In the genomic region with DNA sequence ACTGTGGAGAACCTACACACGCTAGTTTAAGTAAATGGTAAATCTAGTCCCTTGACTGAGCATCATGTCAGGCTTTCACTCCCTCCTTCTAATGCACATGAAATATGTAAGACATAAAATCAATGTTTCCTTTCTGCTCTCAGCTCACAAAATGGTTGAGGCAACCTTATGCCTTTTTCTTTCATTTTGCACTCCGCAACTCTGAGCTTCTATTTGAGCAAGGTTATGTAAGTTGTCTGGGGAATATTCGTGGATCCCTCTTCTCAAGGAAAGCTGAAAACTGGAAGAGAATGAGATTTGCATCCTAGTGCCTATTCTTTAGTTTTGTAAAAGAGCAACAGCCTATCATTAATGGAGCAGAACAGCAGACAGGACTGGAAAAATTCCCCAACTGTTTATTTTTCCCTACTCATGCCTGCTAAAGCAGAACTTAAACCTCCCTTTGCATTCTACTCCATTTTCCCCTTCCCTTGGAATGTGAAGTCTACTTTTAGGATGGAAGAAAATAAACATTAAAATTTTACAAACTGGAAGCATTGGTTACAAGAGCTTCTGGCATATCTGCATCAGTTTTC, we compare ENCODE assay signal across 19 cellular contexts.
DNase-seq lines count a peak whose midpoint lies in the region; ATAC-seq and TF ChIP-seq lines count a peak whose summit lies in the region.
"Had no signal": no experiment of that assay in that cellular context is flagged by ENCODE, and none has a peak within 500 bp of the region (broad histone marks: within the 10 kb centered on the region; RNA-seq: fewer than 3 reads in every experiment).

No MANE protein-coding gene starts in this region.

- H3K4me2 ChIP-seq in osteoblast (ENCODE audit: insufficient read depth, low read length): peak overlapping the region; percentile 68

- H3K9me3 ChIP-seq in gastroesophageal sphincter: peaks cover 0 to 6% (median 0%) of the 10 kb centered on the region in 3 donors
- H3K9me3 ChIP-seq in osteoblast (ENCODE audit: low read depth, low read length): no peaks in the 10 kb centered on the region
- H3K9me3 ChIP-seq in Caco-2: no peaks in the 10 kb centered on the region

- peak overlapping the region; percentile 86 for H2AFZ ChIP-seq in osteoblast (ENCODE audit: low read length)

- POLR2A ChIA-PET in Caco-2 (lab: Charles Lee): interaction anchor here (1.1 kb wide), 1 partner anchor 417 kb away, joined by 3 read pairs; the partner anchor contains the start of gene SESN3

- ATAC-seq in gastroesophageal sphincter: no peak
- ATAC-seq in HG03025 (IDR thresholded peaks at IDR 0.05; ENCODE audit: low FRiP score, unreplicated experiment): no peak
- ATAC-seq: effector memory CD8-positive, alpha-beta T cell had no signal

- no peak for TF ChIP-seq EP300 in gastroesophageal sphincter (IDR thresholded peaks at IDR 0.05)

- H3K4me3 Mint-ChIP-seq in activated naive CD4-positive, alpha-beta T cell treated with anti-CD3 and anti-CD28 coated beads, Interleukin-2, amount 50 U/mL, for 24 hours: peak overlapping the region; percentile 9
- H3K4me3 Mint-ChIP-seq in type B pancreatic cell: no peak overlapping the region
- no peak overlapping the region for H3K4me3 Mint-ChIP-seq in Caco-2 (ENCODE audit: unreplicated experiment)
- H3K4me3 Mint-ChIP-seq: activated naive CD4-positive, alpha-beta T cell treated with anti-CD3 and anti-CD28 coated beads, Interleukin-2, amount 10 ng/mL, durations not matched to agents 7 days and 5 days; CD4-positive, alpha-beta T cell; effector memory CD8-positive, alpha-beta T cell had no signal

- H3K36me3 Mint-ChIP-seq in activated naive CD4-positive, alpha-beta T cell treated with anti-CD3 and anti-CD28 coated beads, Interleukin-2, amount 50 U/mL, for 24 hours: peaks cover 11% of the 10 kb centered on the region
- H3K36me3 Mint-ChIP-seq in type B pancreatic cell (no peaks in the 10 kb centered on the region), Caco-2 (ENCODE audit: insufficient read depth, unreplicated experiment) (no peaks in the 10 kb centered on the region)

- WGBS in gastroesophageal sphincter (ENCODE audit: low coverage in 1 of 2), 2 donors: 29 to 31% methylated on average over 3 of the region's 3 CpGs

- intact Hi-C loops in Caco-2 (cut with micrococcal nuclease; ENCODE audit: unreplicated experiment): no loop called here

- H3K27ac Mint-ChIP-seq in activated naive CD4-positive, alpha-beta T cell treated with anti-CD3 and anti-CD28 coated beads, Interleukin-2, amount 50 U/mL, for 24 hours: peak overlapping the region; percentile 81
- H3K27ac Mint-ChIP-seq in type B pancreatic cell (peak overlapping the region; percentile 26), Caco-2 (ENCODE audit: unreplicated experiment) (no peak overlapping the region)
- H3K27ac Mint-ChIP-seq: activated naive CD4-positive, alpha-beta T cell treated with anti-CD3 and anti-CD28 coated beads, Interleukin-2, amount 10 ng/mL, durations not matched to agents 7 days and 5 days; CD4-positive, alpha-beta T cell; effector memory CD8-positive, alpha-beta T cell had no signal

- peak overlapping the region; percentile 83 to 98 (median 84) for H3K27ac ChIP-seq in gastroesophageal sphincter
- no peak overlapping the region for H3K27ac ChIP-seq in osteoblast (ENCODE audit: low read depth, low read length)

- H3K27me3 Mint-ChIP-seq in activated naive CD4-positive, alpha-beta T cell treated with anti-CD3 and anti-CD28 coated beads, Interleukin-2, amount 50 U/mL, for 24 hours: no peaks in the 10 kb centered on the region
- H3K27me3 Mint-ChIP-seq in type B pancreatic cell (no peaks in the 10 kb centered on the region), Caco-2 (ENCODE audit: insufficient read depth, unreplicated experiment) (peaks cover 23% of the 10 kb centered on the region)
- H3K27me3 Mint-ChIP-seq: activated naive CD4-positive, alpha-beta T cell treated with anti-CD3 and anti-CD28 coated beads, Interleukin-2, amount 10 ng/mL, durations not matched to agents 7 days and 5 days; CD4-positive, alpha-beta T cell had no signal

- no peak for TF ChIP-seq POLR2A in gastroesophageal sphincter (IDR thresholded peaks at IDR 0.05)

- H3K9me3 Mint-ChIP-seq in activated naive CD4-positive, alpha-beta T cell treated with anti-CD3 and anti-CD28 coated beads, Interleukin-2, amount 50 U/mL, for 24 hours: peaks cover 25% of the 10 kb centered on the region
- H3K9me3 Mint-ChIP-seq in type B pancreatic cell (peaks cover 14% of the 10 kb centered on the region), Caco-2 (ENCODE audit: unreplicated experiment) (no peaks in the 10 kb centered on the region)
- H3K9me3 Mint-ChIP-seq: CD4-positive, alpha-beta T cell; effector memory CD8-positive, alpha-beta T cell had no signal

- H4K20me1 ChIP-seq in osteoblast (ENCODE audit: insufficient read depth, low read length): no peaks in the 10 kb centered on the region

- BruUV-seq in Caco-2 (replicated peaks; lab: Mats Ljungman, UMichigan): no TSS peak

- H3K36me3 ChIP-seq in gastroesophageal sphincter (no peaks in the 10 kb centered on the region), osteoblast (ENCODE audit: insufficient read depth, low read length) (no peaks in the 10 kb centered on the region), Caco-2 (ENCODE audit: control insufficient read depth, insufficient read depth, low read length) (no peaks in the 10 kb centered on the region)

- H3K4me1 Mint-ChIP-seq in activated naive CD4-positive, alpha-beta T cell treated with anti-CD3 and anti-CD28 coated beads, Interleukin-2, amount 50 U/mL, for 24 hours: peaks cover 25% of the 10 kb centered on the region
- H3K4me1 Mint-ChIP-seq in type B pancreatic cell (ENCODE audit: unreplicated experiment) (peaks cover 19% of the 10 kb centered on the region), Caco-2 (ENCODE audit: low read depth, unreplicated experiment) (no peaks in the 10 kb centered on the region)

- TF ChIP-seq CTCF in gastroesophageal sphincter (IDR thresholded peaks at IDR 0.05): no peak
- TF ChIP-seq CTCF in osteoblast (IDR thresholded peaks at IDR 0.05; ENCODE audit: extremely low read depth, low read depth, low read length): no peak
- TF ChIP-seq CTCF in type B pancreatic cell (conservative IDR thresholded peaks at IDR 0.05): no peak
- TF ChIP-seq CTCF in Caco-2 (IDR thresholded peaks at IDR 0.05; ENCODE audit: insufficient read depth in 1 of 2, low read depth in 1 of 2, low read length in 1 of 2, severe bottlenecking in 1 of 2, unreplicated experiment in 1 of 2): no peak

- DNase-seq in activated naive CD4-positive, alpha-beta T cell treated with anti-CD3 and anti-CD28 coated beads, Interleukin-2, amount 50 U/mL, for 16 hours: no peak
- no peak for DNase-seq in osteoblast (ENCODE audit: insufficient read length, low spot score, missing footprints)
- no peak for DNase-seq in type B pancreatic cell (ENCODE audit: extremely low spot score, unreplicated experiment)
- no peak for DNase-seq in Caco-2
- no peak for DNase-seq in stimulated activated naive CD4-positive, alpha-beta T cell (lab: John Stamatoyannopoulos, UW)
- DNase-seq: activated naive CD4-positive, alpha-beta T cell treated with anti-CD3 and anti-CD28 coated beads, Interleukin-2, amount 10 ng/mL, durations not matched to agents 7 days and 5 days; caudate nucleus; CD4-positive, alpha-beta T cell; effector memory CD8-positive, alpha-beta T cell; foreskin melanocyte; GOT3; NCI-H146; NCI-H446; posterior cingulate gyrus; SIG-M5; T-helper 2 cell had no signal

- CTCF ChIA-PET in Caco-2 (lab: Charles Lee): no interaction called here

- no peaks in the 10 kb centered on the region for H3K27me3 ChIP-seq in gastroesophageal sphincter
- no peaks in the 10 kb centered on the region for H3K27me3 ChIP-seq in osteoblast (ENCODE audit: insufficient read depth, low read length)
- no peaks in the 10 kb centered on the region for H3K27me3 ChIP-seq in Caco-2 (replicated peaks; ENCODE audit: control insufficient read depth, insufficient read depth, low read length)

- H3K79me2 ChIP-seq in osteoblast (ENCODE audit: insufficient read depth, low read length): no peaks in the 10 kb centered on the region

- H3K4me3 ChIP-seq in gastroesophageal sphincter (no peak overlapping the region), osteoblast (ENCODE audit: insufficient read depth, low read length) (peak overlapping the region; percentile 49), Caco-2 (ENCODE audit: low read depth, low read length) (no peak overlapping the region)

- H3K4me1 ChIP-seq in gastroesophageal sphincter (peaks cover 3 to 22% (median 22%) of the 10 kb centered on the region in 3 donors), osteoblast (ENCODE audit: insufficient read depth, low read length) (peaks cover 4% of the 10 kb centered on the region), Caco-2 (no peaks in the 10 kb centered on the region)
